12 cellular contexts compared by ENCODE assay signal in genomic region chr5:158739941-158740340, GRCh38.
A peak's percentile ranks its signal among the peaks of the same experiment; 100 is the strongest.
DNase-seq lines count a peak whose midpoint lies in the region; ATAC-seq and TF ChIP-seq lines count a peak whose summit lies in the region.
"Had no signal": no experiment of that assay in that cellular context is flagged by ENCODE, and none has a peak within 500 bp of the region (broad histone marks: within the 10 kb centered on the region; RNA-seq: fewer than 3 reads in every experiment).

No MANE protein-coding gene starts in this region.

- intact Hi-C loops in PC-3 (cut with micrococcal nuclease) (loop anchor here (2.0 kb wide), 1 partner anchor 361 kb away; no protein-coding TSS in a partner anchor), psoas muscle (cut with DNase I) (no loop called here)

- no peaks in the 10 kb centered on the region for H3F3A ChIP-seq in PC-3 (ENCODE audit: low read length, unreplicated experiment)
- no peaks in the 10 kb centered on the region for H3F3A ChIP-seq in MM.1S (ENCODE audit: insufficient read depth, low read length)

- WGBS in psoas muscle, 3 donors = 33 to 48% (median 36%) methylated on average over 10 of the region's 10 CpGs

- no peak overlapping the region for H3K4me2 ChIP-seq in PC-3 (ENCODE audit: low read length)
- no peak overlapping the region for H3K4me2 ChIP-seq in MM.1S (ENCODE audit: low read depth, low read length)

- ATAC-seq in PC-3 = peak; percentile 49; the same call in 1 of the 2 replicates
- peak in 1 of 4 donors; percentile 37 for ATAC-seq in psoas muscle
- no peak for ATAC-seq in GM19395 (IDR thresholded peaks at IDR 0.05; ENCODE audit: unreplicated experiment)
- ATAC-seq: stimulated activated naive CD8-positive, alpha-beta T cell treated with anti-CD3 and anti-CD28 coated beads, Interleukin-15, Interleukin-2, amounts not matched to agents 100 U/mL and 50 U/mL, for 24 hours had no signal

- H3K79me2 ChIP-seq in PC-3 (ENCODE audit: low read length) = no peaks in the 10 kb centered on the region
- no peaks in the 10 kb centered on the region for H3K79me2 ChIP-seq in MM.1S (ENCODE audit: low read length)

- H2AFZ ChIP-seq in PC-3 (ENCODE audit: low read length) (no peak overlapping the region), MM.1S (ENCODE audit: low read length) (no peak overlapping the region)

- H3K9ac ChIP-seq in PC-3 (ENCODE audit: low read length) = no peak overlapping the region
- no peak overlapping the region for H3K9ac ChIP-seq in MM.1S (ENCODE audit: low read length)

- DNase-seq in EH (ENCODE audit: low read depth) (peak; percentile 3), PC-3 (peak; percentile 11), fibroblast of pulmonary artery (ENCODE audit: low read depth) (peak; percentile 35), psoas muscle (peak in 1 of 2 donors; percentile 42), dedifferentiated amniotic fluid mesenchymal stem cell (ENCODE audit: extremely low spot score) (no peak), MM.1S (no peak), NCI-H524 treated with DMSO at 0.1 percent for 48 hours (lab: John Stamatoyannopoulos, UW) (no peak)
- DNase-seq: C1 segment of cervical spinal cord; NCI-H1048; NCI-H446; stimulated activated naive CD8-positive, alpha-beta T cell treated with anti-CD3 and anti-CD28 coated beads, Interleukin-15, Interleukin-2, amounts not matched to agents 100 U/mL and 50 U/mL, for 24 hours had no signal

- POLR2A ChIA-PET in PC-3 (lab: Charles Lee; ENCODE audit: unreplicated experiment) = no interaction called here

- CTCF ChIA-PET in PC-3 (lab: Charles Lee) = interaction anchor here (0.8 kb wide), 1 partner anchor 367 kb away, joined by 5 read pairs; no protein-coding TSS in a partner anchor

- H3K4me1 ChIP-seq in PC-3 (ENCODE audit: insufficient read depth, low read length) (no peaks in the 10 kb centered on the region), psoas muscle (no peaks in the 10 kb centered on the region), MM.1S (ENCODE audit: low read length) (no peaks in the 10 kb centered on the region)

- H3K9me2 ChIP-seq in PC-3 (replicated peaks; ENCODE audit: low read length) (no peaks in the 10 kb centered on the region), MM.1S (replicated peaks; ENCODE audit: insufficient read depth, low read length) (no peaks in the 10 kb centered on the region)

- no peak overlapping the region for H3K4me3 ChIP-seq in PC-3 (ENCODE audit: low read length)
- no peak overlapping the region for H3K4me3 ChIP-seq in fibroblast of pulmonary artery (replicated peaks; ENCODE audit: low read depth, low read length)
- H3K4me3 ChIP-seq in psoas muscle = no peak overlapping the region
- H3K4me3 ChIP-seq in MM.1S (ENCODE audit: low read length) = no peak overlapping the region

- BruUV-seq in PC-3 (replicated peaks; lab: Mats Ljungman, UMichigan) = no TSS peak

- H4K20me1 ChIP-seq in PC-3 (ENCODE audit: low read length) (no peaks in the 10 kb centered on the region), MM.1S (ENCODE audit: insufficient read depth, low read length) (no peaks in the 10 kb centered on the region)

- TF ChIP-seq CTCF in PC-3 (conservative IDR thresholded peaks at IDR 0.05; ENCODE audit: low read depth, low read length) (peak; percentile 42; the same call in 1 of the 2 replicates), fibroblast of pulmonary artery (IDR thresholded peaks at IDR 0.05; ENCODE audit: low read length, missing control alignments) (peak; percentile 39), psoas muscle (IDR thresholded peaks at IDR 0.05) (peak; percentile 17), MM.1S (IDR thresholded peaks at IDR 0.05; ENCODE audit: low read length) (no peak)

- no peaks in the 10 kb centered on the region for H3K36me3 ChIP-seq in PC-3 (ENCODE audit: low read depth, low read length)
- H3K36me3 ChIP-seq in psoas muscle (ENCODE audit: insufficient read depth in 1 of 2, low read depth in 1 of 2) = no peaks in the 10 kb centered on the region
- no peaks in the 10 kb centered on the region for H3K36me3 ChIP-seq in MM.1S (replicated peaks; ENCODE audit: insufficient read depth, low read length)

- H3K9me3 ChIP-seq in PC-3 (ENCODE audit: low read length) = no peaks in the 10 kb centered on the region
- H3K9me3 ChIP-seq in psoas muscle = no peaks in the 10 kb centered on the region
- H3K9me3 ChIP-seq in MM.1S (replicated peaks; ENCODE audit: insufficient read depth, low read length) = no peaks in the 10 kb centered on the region

- H3K27ac ChIP-seq in PC-3 (ENCODE audit: low read length) (no peak overlapping the region), psoas muscle (peak overlapping the region; percentile 3), MM.1S (ENCODE audit: low read length) (no peak overlapping the region)

- H3K27me3 ChIP-seq in PC-3 (ENCODE audit: low read length) (no peaks in the 10 kb centered on the region), psoas muscle (ENCODE audit: insufficient read depth in 3 of 3, low read length in 2 of 3) (peaks cover 0 to 8% (median 2%) of the 10 kb centered on the region in 3 donors), MM.1S (replicated peaks; ENCODE audit: insufficient read depth, low read length) (no peaks in the 10 kb centered on the region)

Comparison
In these comparisons a context has a peak if more than half of its experiments do, and no peak if none do; other contexts are left out.
1. DNase-seq: peak in EH (single experiment), PC-3 (single experiment) and fibroblast of pulmonary artery (single experiment); none in dedifferentiated amniotic fluid mesenchymal stem cell (single experiment), MM.1S (single experiment) and NCI-H524 treated with DMSO at 0.1 percent for 48 hours (single experiment).